In genomic region chr12:96441811-96442210, GRCh38 we compare ENCODE assay signal across 13 cellular contexts.
"Had no signal": no experiment of that assay in that cellular context is flagged by ENCODE, and none has a peak within 500 bp of the region (broad histone marks: within the 10 kb centered on the region; RNA-seq: fewer than 3 reads in every experiment).

No MANE protein-coding gene starts in this region.

- H3K9ac ChIP-seq: parathyroid adenoma had no signal

- H3K4me3 ChIP-seq: hepatocyte, thyroid gland, uterus had no signal

- DNase-seq: activated B cell treated with CpG ODN at 0.5 μM for 24 hours; activated CD4-positive, alpha-beta T cell treated with anti-CD3 and anti-CD28 coated beads, Interleukin-2, amount 50 U/mL, for 1 hour; activated CD8-positive, alpha-beta memory T cell treated with anti-CD3 and anti-CD28 coated beads, Interleukin-2, amount 50 U/mL, for 4 hours; erythroblast; left ventricle myocardium superior; mesendoderm; thyroid gland; uterus had no signal

- H3K27ac Mint-ChIP-seq: activated B cell treated with CpG ODN at 0.5 μM for 24 hours; activated T-helper 2 cell treated with anti-CD3 and anti-CD28 coated beads, Interferon-gamma antibody, Interleukin-2, Interleukin-4, amounts not matched to agents 10 μg/mL and 5 μg/mL and 100 μg/mL, durations not matched to agents 14 hours and 24 hours and 36 hours; dendritic cell treated with granulocyte-macrophage colony-stimulating factor and Interleukin-4, amounts not matched to agents 40 ng/mL and 50 ng/mL, for 4 days had no signal

- H3K27me3 Mint-ChIP-seq: activated B cell treated with CpG ODN at 0.5 μM for 24 hours had no signal

- H2AFZ ChIP-seq: hepatocyte, parathyroid adenoma had no signal

- H3K79me2 ChIP-seq: hepatocyte, parathyroid adenoma had no signal

- H3K9me3 Mint-ChIP-seq: activated B cell treated with CpG ODN at 0.5 μM for 24 hours; dendritic cell treated with granulocyte-macrophage colony-stimulating factor and Interleukin-4, amounts not matched to agents 40 ng/mL and 50 ng/mL, for 4 days had no signal

- H3K27me3 ChIP-seq: hepatocyte, thyroid gland, uterus had no signal

- ATAC-seq: left ventricle myocardium superior had no signal

- H3K27ac ChIP-seq: hepatocyte, parathyroid adenoma, thyroid gland, uterus had no signal

- H3K4me1 ChIP-seq: parathyroid adenoma, uterus had no signal

- H3K9me3 ChIP-seq: thyroid gland, uterus had no signal

- FAIRE-seq: TTC549 had no signal

- H3K36me3 ChIP-seq: thyroid gland, uterus had no signal

- H3K4me2 ChIP-seq: hepatocyte had no signal

- H3K4me3 Mint-ChIP-seq: activated B cell treated with CpG ODN at 0.5 μM for 24 hours; dendritic cell treated with granulocyte-macrophage colony-stimulating factor and Interleukin-4, amounts not matched to agents 40 ng/mL and 50 ng/mL, for 4 days had no signal
